Comparison of ENCODE assay signal across 17 cellular contexts in the genomic region with DNA sequence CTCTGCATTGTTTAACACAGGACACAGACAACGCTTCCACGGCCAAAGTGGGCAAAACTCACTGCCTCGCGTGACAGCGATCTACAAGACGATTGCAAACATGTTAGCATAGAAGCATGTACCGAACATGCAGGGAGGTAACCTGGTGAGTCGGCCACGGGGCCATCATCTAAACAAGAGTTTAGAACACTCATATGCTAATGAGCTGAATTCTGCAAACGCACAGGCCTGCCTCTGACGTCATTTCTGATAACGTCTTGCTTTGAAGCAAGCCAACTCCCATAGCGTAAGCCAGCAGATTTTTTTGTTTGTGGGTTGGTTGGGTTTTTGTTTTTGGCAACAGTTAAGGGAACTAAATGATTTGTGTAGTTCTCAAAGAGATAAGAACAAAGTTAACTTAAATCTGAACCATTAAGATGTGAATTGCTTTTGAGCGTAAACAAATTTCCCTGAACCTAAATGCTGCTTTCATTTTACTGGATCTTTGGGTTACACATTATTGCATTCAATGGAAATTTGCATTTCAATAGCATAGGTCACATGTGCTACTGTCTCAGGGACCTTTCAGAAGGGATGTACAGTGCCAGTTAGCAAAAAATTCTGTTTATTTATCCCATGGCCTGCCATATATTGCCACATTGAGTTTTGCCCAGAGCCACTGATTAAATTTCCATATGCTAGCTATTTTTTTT.
DNase-seq lines count a peak whose midpoint lies in the region; TF ChIP-seq lines count a peak whose summit lies in the region.
"Had no signal": no experiment of that assay in that cellular context is flagged by ENCODE, and none has a peak within 500 bp of the region (broad histone marks: within the 10 kb centered on the region; RNA-seq: fewer than 3 reads in every experiment).

No MANE protein-coding gene starts in this region.

- no peak for TF ChIP-seq EP300 in ovary (IDR thresholded peaks at IDR 0.05)

- intact Hi-C loops in ovary (cut with DNase I) = no loop called here
- intact Hi-C loops in prostate gland (cut with DNase I) = no loop called here
- intact Hi-C loops in lower leg skin (cut with DNase I; ENCODE audit: low total_unique reads) = no loop called here

- H3K27me3 ChIP-seq in ovary (no peaks in the 10 kb centered on the region), prostate gland (replicated peaks; ENCODE audit: insufficient read depth) (peaks cover 6% of the 10 kb centered on the region)

- H3K36me3 ChIP-seq in ovary (no peaks in the 10 kb centered on the region), prostate gland (no peaks in the 10 kb centered on the region)
- H3K36me3 ChIP-seq: brain microvascular endothelial cell, pancreas, upper lobe of right lung had no signal

- no peak overlapping the region for H3K4me3 ChIP-seq in fibroblast of mammary gland (ENCODE audit: control insufficient read depth, low read depth, low read length)
- no peak overlapping the region for H3K4me3 ChIP-seq in ovary
- H3K4me3 ChIP-seq in prostate gland = no peak overlapping the region
- no peak overlapping the region for H3K4me3 ChIP-seq in lower leg skin (ENCODE audit: low read depth, poor library complexity, severe bottlenecking)
- H3K4me3 ChIP-seq: pancreas, upper lobe of right lung had no signal

- H3K4me1 ChIP-seq in ovary (ENCODE audit: insufficient read depth) (peaks cover 5% of the 10 kb centered on the region), prostate gland (replicated peaks) (no peaks in the 10 kb centered on the region)

- peak; percentile 20 for DNase-seq in activated CD4-positive, alpha-beta T cell treated with anti-CD3 and anti-CD28 coated beads for 48 hours
- no peak for DNase-seq in activated CD4-positive, alpha-beta T cell treated with anti-CD3 and anti-CD28 coated beads for 1 hour
- DNase-seq in SHP77 (lab: John Stamatoyannopoulos, UW) (peak; percentile 46 to 63), fibroblast of mammary gland (ENCODE audit: low read depth) (peak; percentile 38), ovary (peak; percentile 58 to 82 (median 72)), prostate gland (ENCODE audit: low spot score) (no peak), NOMO-1 treated with dmso at 0.1 percent for 144 hours (lab: John Stamatoyannopoulos, UW; ENCODE audit: unreplicated experiment) (no peak), lower leg skin (ENCODE audit: low spot score in 2 of 2) (no peak)
- DNase-seq: activated CD4-positive, alpha-beta T cell treated with anti-CD3 and anti-CD28 coated beads, Interleukin-2, amount 10 ng/mL, durations not matched to agents 7 days and 5 days; brain microvascular endothelial cell; hippocampal formation; MM.1S; NCI-H2171; pancreas; PC-3; T-helper 1 cell; upper lobe of right lung had no signal

- TF ChIP-seq CTCF in fibroblast of mammary gland (conservative IDR thresholded peaks at IDR 0.05; ENCODE audit: control insufficient read depth, insufficient read depth, low read depth, low read length) = no peak
- TF ChIP-seq CTCF in ovary (IDR thresholded peaks at IDR 0.05) = no peak
- TF ChIP-seq CTCF in prostate gland (IDR thresholded peaks at IDR 0.05) = no peak
- no peak for TF ChIP-seq CTCF in lower leg skin (IDR thresholded peaks at IDR 0.05)

- H3K27ac ChIP-seq in ovary (peak overlapping the region in 1 of 2 donors; percentile 23), prostate gland (no peak overlapping the region)
- H3K27ac ChIP-seq: brain microvascular endothelial cell, pancreas, upper lobe of right lung had no signal

- WGBS in ovary, 3 donors = 30 to 34% (median 34%) methylated on average over 14 of the region's 14 CpGs
- 38% methylated on average over 14 of the region's 14 CpGs for WGBS in prostate gland
- 49 to 52% methylated on average over 14 of the region's 14 CpGs for WGBS in lower leg skin, 2 donors

- TF ChIP-seq POLR2A in ovary (IDR thresholded peaks at IDR 0.05) (no peak), prostate gland (IDR thresholded peaks at IDR 0.05) (no peak), lower leg skin (IDR thresholded peaks at IDR 0.05) (no peak)

- H3K9me3 ChIP-seq in ovary (no peaks in the 10 kb centered on the region), prostate gland (no peaks in the 10 kb centered on the region)
- H3K9me3 ChIP-seq: pancreas, upper lobe of right lung had no signal

Comparison
In these comparisons a context has a peak if more than half of its experiments do, and no peak if none do; other contexts are left out.
1. DNase-seq: peak in activated CD4-positive, alpha-beta T cell treated with anti-CD3 and anti-CD28 coated beads for 48 hours (single experiment), SHP77 (2 of 2), fibroblast of mammary gland (single experiment) and ovary (5 of 5); none in activated CD4-positive, alpha-beta T cell treated with anti-CD3 and anti-CD28 coated beads for 1 hour (single experiment), prostate gland (single experiment), NOMO-1 treated with dmso at 0.1 percent for 144 hours (single experiment) and lower leg skin (0 of 2).